ENCODE assay signal across 20 cellular contexts in the genomic region with DNA sequence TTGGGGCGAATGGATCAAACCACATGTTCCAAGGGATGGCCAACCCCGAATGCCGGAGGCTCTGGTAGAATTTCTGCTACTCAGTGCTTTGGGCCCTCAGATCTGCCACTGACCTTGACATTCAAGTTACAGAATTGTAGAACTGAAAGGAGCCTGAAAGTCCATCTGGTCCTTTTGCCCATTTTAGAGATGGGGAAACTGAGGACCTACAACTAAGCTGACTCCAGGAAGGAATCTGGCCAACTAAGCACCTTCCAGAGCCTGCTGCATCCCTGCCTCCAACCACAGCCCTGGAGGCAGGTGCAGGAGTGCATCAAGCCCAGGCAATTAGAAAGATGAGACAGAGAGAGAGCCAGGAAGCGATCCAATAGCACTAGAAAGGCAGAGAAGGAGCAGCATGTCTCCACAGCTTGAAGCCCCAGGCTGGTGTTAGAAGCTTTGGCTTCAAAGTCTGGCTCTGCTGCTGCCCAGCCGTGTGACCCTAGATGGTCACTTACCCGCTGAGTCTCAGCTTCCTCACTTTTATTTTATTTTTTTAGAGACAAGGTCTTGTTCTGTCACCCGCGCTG. TPM values are rescaled to one million over a fixed set of nuclear protein-coding genes. Genes with fewer than 3 reads are reported as not detected.
"Had no signal": no experiment of that assay in that cellular context is flagged by ENCODE, and none has a peak within 500 bp of the region (broad histone marks: within the 10 kb centered on the region; RNA-seq: fewer than 3 reads in every experiment).

No MANE protein-coding gene starts in this region.

- H3K9me3 ChIP-seq: ascending aorta, left ventricle myocardium inferior, mucosa of descending colon, psoas muscle, upper lobe of left lung had no signal

- DNase-seq: activated CD4-positive, alpha-beta memory T cell treated with anti-CD3 and anti-CD28 coated beads, Interleukin-2, amount 10 ng/mL, durations not matched to agents 7 days and 5 days; activated CD4-positive, alpha-beta T cell treated with anti-CD3 and anti-CD28 coated beads for 4 hours; activated naive CD4-positive, alpha-beta T cell treated with anti-CD3 and anti-CD28 coated beads, Interleukin-2, amount 10 ng/mL, durations not matched to agents 7 days and 5 days; activated T-cell treated with anti-CD3 and anti-CD28 coated beads, Interleukin-2, amount 50 U/mL, for 24 hours; effector memory CD4-positive, alpha-beta T cell; foreskin melanocyte; left ventricle myocardium inferior; mucosa of descending colon; naive thymus-derived CD4-positive, alpha-beta T cell; nucleus accumbens; psoas muscle; upper lobe of left lung had no signal

- H3K4me1 ChIP-seq: ascending aorta, psoas muscle, upper lobe of left lung had no signal

- H3K27me3 ChIP-seq: ascending aorta, upper lobe of left lung had no signal

- H3K36me3 ChIP-seq: ascending aorta, left ventricle myocardium inferior, upper lobe of left lung had no signal

- ATAC-seq: mucosa of descending colon; naive thymus-derived CD4-positive, alpha-beta T cell; psoas muscle; sciatic nerve; WTC11 had no signal

- FAIRE-seq: bronchial epithelial cell, TTC549 had no signal

- H3K4me3 ChIP-seq: ascending aorta, left ventricle myocardium inferior, mucosa of descending colon, psoas muscle, upper lobe of left lung had no signal

- H3K27ac ChIP-seq: ascending aorta, left ventricle myocardium inferior, psoas muscle, upper lobe of left lung had no signal

RNA-seq across cellular contexts. Expression of a gene that starts 1.3 kb away (rescaled TPM):
- total RNA-seq: ascending aorta, bronchial epithelial cell, cerebellum, kidney epithelial cell, left ventricle myocardium inferior, mucosa of descending colon, temporal lobe had no signal
- polyA plus RNA-seq: naive thymus-derived CD4-positive, alpha-beta T cell had no signal

RNA-seq across cellular contexts. Expression of a gene that starts 19.6 kb away (rescaled TPM):
- total RNA-seq: activated CD4-positive, alpha-beta memory T cell treated with anti-CD3 and anti-CD28 coated beads, Interleukin-2, amount 10 ng/mL, durations not matched to agents 7 days and 5 days; ascending aorta; bronchial epithelial cell; cerebellum; kidney epithelial cell; left ventricle myocardium inferior; mucosa of descending colon; naive thymus-derived CD4-positive, alpha-beta T cell; temporal lobe had no signal
- polyA plus RNA-seq: naive thymus-derived CD4-positive, alpha-beta T cell had no signal

RNA-seq across cellular contexts. Expression of a gene that starts 38.9 kb away (rescaled TPM):
- total RNA-seq: activated CD4-positive, alpha-beta memory T cell treated with anti-CD3 and anti-CD28 coated beads, Interleukin-2, amount 10 ng/mL, durations not matched to agents 7 days and 5 days; ascending aorta; bronchial epithelial cell; cerebellum; kidney epithelial cell; left ventricle myocardium inferior; mucosa of descending colon; naive thymus-derived CD4-positive, alpha-beta T cell; sciatic nerve; temporal lobe; WTC11 had no signal
- polyA plus RNA-seq: naive thymus-derived CD4-positive, alpha-beta T cell; psoas muscle had no signal
